1 cellular context compared by ENCODE assay signal in the genomic region with DNA sequence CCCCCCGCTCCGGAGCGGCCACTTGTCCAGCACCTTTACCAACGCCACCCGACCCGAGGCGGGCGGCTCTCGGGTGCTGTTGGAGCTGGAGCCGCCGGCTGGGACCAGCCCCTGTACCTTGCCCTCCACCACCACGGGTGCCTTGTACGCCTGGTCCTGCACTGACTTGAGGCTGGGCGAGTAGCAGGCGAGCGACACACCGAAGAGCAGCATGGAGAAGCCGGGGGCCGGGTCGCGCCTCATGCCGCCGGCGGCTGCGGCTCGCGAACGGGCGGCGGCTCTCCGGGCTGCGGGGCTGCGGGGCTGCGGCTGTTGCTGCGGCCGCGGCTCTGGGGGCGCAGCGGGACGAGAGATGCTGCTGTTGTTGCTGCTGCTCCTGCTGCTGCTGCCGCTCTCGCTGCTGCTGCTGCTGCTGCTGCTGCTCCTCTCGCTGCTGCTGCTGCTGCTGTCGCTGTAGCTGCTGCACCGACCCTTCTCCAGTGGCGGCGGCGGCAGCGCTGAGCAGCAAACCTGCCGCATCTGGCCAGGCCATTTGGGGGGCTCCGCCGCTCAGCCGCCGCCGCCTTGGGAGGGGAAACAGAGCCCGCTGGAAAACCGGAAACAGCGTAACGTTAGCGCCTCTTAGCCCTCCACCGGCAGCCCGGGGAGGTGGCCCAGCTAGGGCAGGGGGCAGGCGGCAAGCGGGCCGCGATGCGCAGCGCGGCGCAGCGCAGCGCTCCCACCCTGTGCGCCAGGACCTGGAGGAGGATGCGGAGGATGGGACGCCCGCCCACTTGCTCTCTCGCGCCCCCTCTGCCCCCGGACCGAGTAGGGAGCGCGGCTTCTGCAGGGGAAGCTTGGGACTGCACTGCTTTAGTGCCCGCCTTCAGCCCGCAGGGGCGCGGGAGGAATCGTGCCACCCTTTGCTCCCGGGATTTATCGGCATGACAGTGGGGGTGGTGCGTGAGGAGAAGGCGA.
A peak's percentile ranks its signal among the peaks of the same experiment; 100 is the strongest.
TF ChIP-seq lines count a peak whose summit lies in the region.

Gene NRG2 (minus strand): TSS at position 749 of the 957 bp plus-strand sequence.

TF ChIP-seq in HepG2, 621 proteins besides CTCF, POLR2A, EP300 and RAD21 (continued from another document):
- TF ChIP-seq, protein P1, sequence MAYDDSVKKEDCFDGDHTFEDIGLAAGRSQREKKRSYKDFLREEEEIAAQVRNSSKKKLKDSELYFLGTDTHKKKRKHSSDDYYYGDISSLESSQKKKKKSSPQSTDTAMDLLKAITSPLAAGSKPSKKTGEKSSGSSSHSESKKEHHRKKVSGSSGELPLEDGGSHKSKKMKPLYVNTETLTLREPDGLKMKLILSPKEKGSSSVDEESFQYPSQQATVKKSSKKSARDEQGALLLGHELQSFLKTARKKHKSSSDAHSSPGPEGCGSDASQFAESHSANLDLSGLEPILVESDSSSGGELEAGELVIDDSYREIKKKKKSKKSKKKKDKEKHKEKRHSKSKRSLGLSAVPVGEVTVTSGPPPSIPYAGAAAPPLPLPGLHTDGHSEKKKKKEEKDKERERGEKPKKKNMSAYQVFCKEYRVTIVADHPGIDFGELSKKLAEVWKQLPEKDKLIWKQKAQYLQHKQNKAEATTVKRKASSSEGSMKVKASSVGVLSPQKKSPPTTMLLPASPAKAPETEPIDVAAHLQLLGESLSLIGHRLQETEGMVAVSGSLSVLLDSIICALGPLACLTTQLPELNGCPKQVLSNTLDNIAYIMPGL (CRISPR knock-in tag; IDR thresholded peaks at IDR 0.05; ENCODE audit: borderline replicate concordance in 1 of 2, low read depth in 1 of 2): peak in 1 of 2 experiments; percentile 74; a peak in 2 of 4 replicates
- no peak for TF ChIP-seq ZFP1 (CRISPR knock-in tag; IDR thresholded peaks at IDR 0.05)
- no peak for TF ChIP-seq ZNF3 (CRISPR knock-in tag; IDR thresholded peaks at IDR 0.05)
- TF ChIP-seq HDAC1 (CRISPR knock-in tag; IDR thresholded peaks at IDR 0.05): peak; percentile 57
- TF ChIP-seq ZNF432 (CRISPR knock-in tag; IDR thresholded peaks at IDR 0.05; ENCODE audit: borderline replicate concordance): no peak
- TF ChIP-seq ZNF776 (CRISPR knock-in tag; IDR thresholded peaks at IDR 0.05): no peak
- TF ChIP-seq ZFY (CRISPR knock-in tag; IDR thresholded peaks at IDR 0.05): peak; percentile 43
- TF ChIP-seq ZNF781 (CRISPR knock-in tag; IDR thresholded peaks at IDR 0.05; ENCODE audit: borderline replicate concordance, not compliant biosample characterization): no peak
- TF ChIP-seq ZNF670 (CRISPR knock-in tag; IDR thresholded peaks at IDR 0.05; ENCODE audit: borderline replicate concordance): no peak
- TF ChIP-seq, protein P2, sequence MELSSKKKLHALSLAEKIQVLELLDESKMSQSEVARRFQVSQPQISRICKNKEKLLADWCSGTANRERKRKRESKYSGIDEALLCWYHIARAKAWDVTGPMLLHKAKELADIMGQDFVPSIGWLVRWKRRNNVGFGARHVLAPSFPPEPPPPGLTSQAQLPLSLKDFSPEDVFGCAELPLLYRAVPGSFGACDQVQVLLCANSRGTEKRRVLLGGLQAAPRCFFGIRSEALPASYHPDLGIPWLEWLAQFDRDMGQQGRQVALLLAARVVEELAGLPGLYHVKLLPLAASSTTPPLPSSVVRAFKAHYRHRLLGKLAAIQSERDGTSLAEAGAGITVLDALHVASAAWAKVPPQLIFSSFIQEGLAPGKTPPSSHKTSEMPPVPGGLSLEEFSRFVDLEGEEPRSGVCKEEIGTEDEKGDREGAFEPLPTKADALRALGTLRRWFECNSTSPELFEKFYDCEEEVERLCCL (CRISPR knock-in tag; IDR thresholded peaks at IDR 0.05; ENCODE audit: borderline replicate concordance): no peak
- 0 out of 2 replicates have a peak, but pooled peaks have one; percentile 5 for TF ChIP-seq HNF4A (CRISPR knock-in tag; IDR thresholded peaks at IDR 0.05)
- TF ChIP-seq, protein P3, sequence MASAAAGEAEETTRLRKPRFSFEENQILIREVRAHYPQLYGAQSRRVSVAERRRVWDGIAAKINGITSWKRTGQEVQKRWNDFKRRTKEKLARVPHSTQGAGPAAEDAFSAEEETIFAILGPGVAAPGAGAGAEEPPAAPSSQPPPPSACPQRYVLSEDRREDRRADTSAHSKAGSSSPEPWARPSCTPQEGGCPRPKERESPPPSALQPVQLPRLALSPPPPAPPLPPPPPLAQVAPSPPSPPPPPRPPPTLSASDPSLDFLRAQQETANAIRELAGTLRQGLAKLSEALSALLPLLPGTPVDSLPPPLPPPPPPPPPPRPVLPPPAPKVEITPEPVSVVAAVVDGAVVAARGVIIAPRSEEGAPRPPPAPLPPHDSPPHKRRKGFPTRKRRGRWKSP (CRISPR knock-in tag; IDR thresholded peaks at IDR 0.05): peak; percentile 100
- TF ChIP-seq CENPT (CRISPR knock-in tag; IDR thresholded peaks at IDR 0.05; ENCODE audit: low read depth): no peak
- no peak for TF ChIP-seq KLF16 (CRISPR knock-in tag; IDR thresholded peaks at IDR 0.05)
- TF ChIP-seq ZNF768 (CRISPR knock-in tag; IDR thresholded peaks at IDR 0.05): peak; percentile 55; the same call in 1 of the 2 replicates
TF ChIP-seq in HepG2: peak in this region for 35.
